9 cellular contexts compared by ENCODE assay signal in the genomic region with DNA sequence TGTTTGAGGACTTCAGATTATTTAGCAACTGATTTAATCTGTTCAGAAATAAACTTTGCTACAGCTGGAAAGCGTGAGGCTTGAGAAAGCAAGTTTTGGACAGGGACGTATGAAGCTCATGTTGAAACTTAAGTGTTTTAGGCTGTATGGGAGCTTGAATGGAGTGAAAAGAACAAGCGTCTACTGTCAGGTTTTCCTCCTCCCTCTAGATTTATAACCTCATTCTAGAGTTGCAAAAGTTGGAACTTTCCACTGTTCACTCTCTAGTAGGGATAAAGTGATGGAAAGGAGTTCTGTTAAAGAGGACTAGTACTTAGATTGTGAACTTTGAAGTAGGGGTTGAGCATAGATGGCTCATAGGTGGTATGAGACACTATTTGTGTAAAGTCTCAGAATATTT. TPM values are rescaled to one million over a fixed set of nuclear protein-coding genes. Genes with fewer than 3 reads are reported as not detected.
DNase-seq lines count a peak whose midpoint lies in the region; ATAC-seq, FAIRE-seq and TF ChIP-seq lines count a peak whose summit lies in the region.
"Had no signal": no experiment of that assay in that cellular context is flagged by ENCODE, and none has a peak within 500 bp of the region (broad histone marks: within the 10 kb centered on the region; RNA-seq: fewer than 3 reads in every experiment).

No MANE protein-coding gene starts in this region.

- POLR2A ChIA-PET in activated CD8-positive, alpha-beta T cell treated with anti-CD3 and anti-CD28 coated beads for 36 hours (lab: Charles Lee): interaction anchor here (0.5 to 3.1 kb wide), 6 partner anchors 11 to 123 kb away, joined by 3 to 21 read pairs (median 4); a partner anchor contains a TSS

- H3K36me3 ChIP-seq in left ventricle myocardium inferior (no peaks in the 10 kb centered on the region), iPS DF 6.9 (ENCODE audit: control insufficient read depth, insufficient read depth, low read length) (no peaks in the 10 kb centered on the region), small intestine (ENCODE audit: control insufficient read depth in 2 of 2, insufficient read depth in 2 of 2, low read length in 2 of 2) (peaks cover 0 to 2% of the 10 kb centered on the region in 2 donors)

- WGBS in iPS DF 6.9 (ENCODE audit: insufficient coverage, insufficient read length): no CpG with 5 or more reads among the region's 3 CpGs
- WGBS in small intestine, 3 donors: 1 to 4% (median 4%) methylated on average over 3 of the region's 3 CpGs

- TF ChIP-seq CTCF in left ventricle myocardium inferior (IDR thresholded peaks at IDR 0.05; ENCODE audit: borderline replicate concordance): no peak
- TF ChIP-seq CTCF in activated CD8-positive, alpha-beta T cell treated with anti-CD3 and anti-CD28 coated beads for 36 hours (IDR thresholded peaks at IDR 0.05): no peak

- peaks cover 63% of the 10 kb centered on the region for H3K4me1 ChIP-seq in left ventricle myocardium inferior
- peaks cover 2% of the 10 kb centered on the region; the same call in 1 of the 2 replicates for H3K4me1 ChIP-seq in iPS DF 6.9 (ENCODE audit: control insufficient read depth, insufficient read depth, low read length)
- H3K4me1 ChIP-seq in small intestine (ENCODE audit: control insufficient read depth in 2 of 2, insufficient read depth in 1 of 2, low read depth in 1 of 2, low read length in 1 of 2): peaks cover 9% of the 10 kb centered on the region in 2 donors

- H3K27me3 ChIP-seq in left ventricle myocardium inferior (ENCODE audit: low read depth) (no peaks in the 10 kb centered on the region), iPS DF 6.9 (ENCODE audit: control insufficient read depth, insufficient read depth, low read length) (no peaks in the 10 kb centered on the region), small intestine (ENCODE audit: control insufficient read depth in 2 of 2, insufficient read depth in 2 of 2, low read length in 2 of 2) (no peaks in the 10 kb centered on the region)

- H3K27ac ChIP-seq in left ventricle myocardium inferior (replicated peaks) (peak overlapping the region; percentile 84), iPS DF 6.9 (ENCODE audit: low read length) (no peak overlapping the region), small intestine (ENCODE audit: low read depth in 1 of 2, low read length in 1 of 2) (no peak overlapping the region)

- H3K9me3 ChIP-seq in left ventricle myocardium inferior (replicated peaks) (no peaks in the 10 kb centered on the region), iPS DF 6.9 (ENCODE audit: control insufficient read depth, insufficient read depth, low read length) (no peaks in the 10 kb centered on the region), small intestine (ENCODE audit: control insufficient read depth, low read depth) (no peaks in the 10 kb centered on the region)

- no peaks in the 10 kb centered on the region for H3K9me3 Mint-ChIP-seq in activated CD8-positive, alpha-beta T cell treated with anti-CD3 and anti-CD28 coated beads for 36 hours

- H3K27ac Mint-ChIP-seq in activated CD8-positive, alpha-beta T cell treated with anti-CD3 and anti-CD28 coated beads for 36 hours: peak overlapping the region; percentile 94

- DNase-seq in left ventricle myocardium inferior: no peak
- DNase-seq in left ventricle myocardium superior: no peak
- no peak for DNase-seq in activated CD8-positive, alpha-beta T cell treated with anti-CD3 and anti-CD28 coated beads for 36 hours
- no peak for DNase-seq in iPS DF 6.9 (ENCODE audit: low read depth, low spot score)
- peak; percentile 38 for DNase-seq in small intestine
- DNase-seq in dedifferentiated amniotic fluid mesenchymal stem cell (ENCODE audit: extremely low spot score): no peak

- ATAC-seq in left ventricle myocardium superior (no peak), HG02981 (IDR thresholded peaks at IDR 0.05; ENCODE audit: unreplicated experiment) (no peak), HG02642 (IDR thresholded peaks at IDR 0.05; ENCODE audit: poor library complexity, unreplicated experiment) (no peak)
- ATAC-seq in activated CD8-positive, alpha-beta T cell treated with anti-CD3 and anti-CD28 coated beads for 36 hours: no peak

- peaks cover 56% of the 10 kb centered on the region for H3K4me1 Mint-ChIP-seq in activated CD8-positive, alpha-beta T cell treated with anti-CD3 and anti-CD28 coated beads for 36 hours (ENCODE audit: low read depth)

- intact Hi-C loops in left ventricle myocardium inferior (cut with micrococcal nuclease) (no loop called here), left ventricle myocardium superior (cut with micrococcal nuclease) (no loop called here)
- intact Hi-C loops in activated CD8-positive, alpha-beta T cell treated with anti-CD3 and anti-CD28 coated beads for 36 hours (cut with micrococcal nuclease): loop anchor here (5.0 to 10.0 kb wide), 2 partner anchors 123 to 190 kb away; a partner anchor contains a TSS

- CTCF ChIA-PET in activated CD8-positive, alpha-beta T cell treated with anti-CD3 and anti-CD28 coated beads for 36 hours (lab: Charles Lee): interaction anchor here (1.1 kb wide), 1 partner anchor 123 kb away, joined by 4 read pairs; a partner anchor contains a TSS

- H3K36me3 Mint-ChIP-seq in activated CD8-positive, alpha-beta T cell treated with anti-CD3 and anti-CD28 coated beads for 36 hours (ENCODE audit: low read depth): peaks cover 15% of the 10 kb centered on the region

- H3K27me3 Mint-ChIP-seq in activated CD8-positive, alpha-beta T cell treated with anti-CD3 and anti-CD28 coated beads for 36 hours: no peaks in the 10 kb centered on the region

- FAIRE-seq in small intestine (lab: Jason Lieb, UNC): no peak
- FAIRE-seq: islet of Langerhans had no signal

- H3K4me3 ChIP-seq in left ventricle myocardium inferior: peak overlapping the region; percentile 75
- peak overlapping the region; percentile 49; the same call in 1 of the 2 replicates for H3K4me3 ChIP-seq in iPS DF 6.9 (ENCODE audit: low read length)
- peak overlapping the region; percentile 53 to 58 for H3K4me3 ChIP-seq in small intestine (ENCODE audit: low read depth in 1 of 2, low read length in 2 of 2)

- peak overlapping the region; percentile 93 for H3K4me3 Mint-ChIP-seq in activated CD8-positive, alpha-beta T cell treated with anti-CD3 and anti-CD28 coated beads for 36 hours

RNA-seq across cellular contexts. Expression of a gene that starts 1.1 kb away (rescaled TPM):
- total RNA-seq in left ventricle myocardium inferior (11.1 TPM), left ventricle myocardium superior (14.4 TPM)
- 10 to 100 TPM; 45.7 to 48.3 TPM for total RNA-seq in activated CD8-positive, alpha-beta T cell treated with anti-CD3 and anti-CD28 coated beads for 36 hours
- polyA plus RNA-seq in small intestine: 10 to 100 TPM; 12.1 to 43.4 (median 20.5) TPM

RNA-seq across cellular contexts. Expression of a gene that starts 49.3 kb away (rescaled TPM):
- total RNA-seq in left ventricle myocardium inferior (107 TPM), left ventricle myocardium superior (121 TPM)
- total RNA-seq in activated CD8-positive, alpha-beta T cell treated with anti-CD3 and anti-CD28 coated beads for 36 hours: 10 to 100 TPM; 65.6 to 66.4 TPM
- polyA plus RNA-seq in small intestine: 100 to 1,000 TPM in 2 of 3 donors, 10 to 100 TPM in 1; 95.1 to 134 (median 106) TPM

RNA-seq across cellular contexts. Expression of a gene that starts 50.7 kb away (rescaled TPM):
- total RNA-seq in left ventricle myocardium inferior: 2.7 TPM
- 2.6 TPM for total RNA-seq in left ventricle myocardium superior
- 10 to 100 TPM; 15.8 to 17.0 TPM for total RNA-seq in activated CD8-positive, alpha-beta T cell treated with anti-CD3 and anti-CD28 coated beads for 36 hours
- polyA plus RNA-seq in small intestine: 1 to 10 TPM in 2 of 3 donors, under 1 TPM in 1; 0.81 to 2.4 (median 1.8) TPM
